ENCODE assay signal across 10 cellular contexts in the genomic region with DNA sequence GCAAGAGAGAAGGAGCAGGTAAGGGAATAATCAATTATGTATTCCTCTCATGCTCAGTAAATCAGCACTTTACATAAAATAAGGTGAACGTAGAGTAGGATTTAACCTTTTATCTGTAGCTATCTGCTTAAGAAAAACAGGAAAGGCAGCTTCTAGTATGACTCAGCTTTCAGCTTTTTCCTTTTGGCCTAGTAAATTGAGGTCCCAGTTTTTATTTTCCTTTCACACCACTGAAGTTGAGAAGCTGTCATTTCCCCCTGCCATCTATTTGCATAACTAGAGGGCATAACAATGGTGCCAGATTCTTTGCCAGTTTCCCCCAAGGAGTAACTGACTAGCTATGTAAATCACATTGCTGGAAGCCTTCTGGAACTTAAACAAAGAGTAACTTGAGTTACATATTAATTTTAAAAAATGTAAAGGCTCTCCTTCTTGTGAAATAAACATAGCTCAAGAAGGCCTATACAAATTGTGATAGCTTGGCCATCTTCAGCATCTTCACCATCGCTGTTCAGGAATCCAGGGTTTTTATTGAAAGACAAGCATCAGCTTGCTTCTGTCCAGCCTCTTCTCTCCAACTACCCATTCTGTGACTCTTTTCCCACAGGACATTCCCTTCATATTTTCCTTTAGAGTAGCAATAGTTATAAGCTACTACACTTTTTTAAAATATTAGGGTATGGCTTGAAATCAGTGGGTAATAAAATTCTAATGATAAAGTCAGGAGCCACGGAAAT.
A peak's percentile ranks its signal among the peaks of the same experiment; 100 is the strongest.
DNase-seq lines count a peak whose midpoint lies in the region; ATAC-seq and TF ChIP-seq lines count a peak whose summit lies in the region.
"Had no signal": no experiment of that assay in that cellular context is flagged by ENCODE, and none has a peak within 500 bp of the region (broad histone marks: within the 10 kb centered on the region; RNA-seq: fewer than 3 reads in every experiment).

No MANE protein-coding gene starts in this region.

- no peaks in the 10 kb centered on the region for H3K9me3 ChIP-seq in neuronal stem cell (replicated peaks in 1 of 2; ENCODE audit: control insufficient read depth in 2 of 2, insufficient read depth in 1 of 2, low read depth in 1 of 2, low read length in 2 of 2)

- H4K8ac ChIP-seq in neuronal stem cell (ENCODE audit: low read depth, low read length): no peak overlapping the region

- H3K18ac ChIP-seq in neuronal stem cell (ENCODE audit: low read length): no peak overlapping the region

- H3K14ac ChIP-seq in neuronal stem cell (ENCODE audit: low read length): no peak overlapping the region

- no peak overlapping the region for H2AK5ac ChIP-seq in neuronal stem cell (ENCODE audit: low read depth, low read length)

- TF ChIP-seq CTCF in cardiac fibroblast (IDR thresholded peaks at IDR 0.05; ENCODE audit: low read depth, low read length): no peak

- no peaks in the 10 kb centered on the region for H3K36me3 ChIP-seq in neuronal stem cell (replicated peaks in 1 of 2; ENCODE audit: control insufficient read depth in 2 of 2, insufficient read depth in 2 of 2, low read length in 2 of 2)

- no peak overlapping the region for H2BK12ac ChIP-seq in neuronal stem cell (ENCODE audit: low read length)

- no peak overlapping the region for H2BK120ac ChIP-seq in neuronal stem cell (ENCODE audit: low read depth, low read length)

- H2AFZ ChIP-seq in neuronal stem cell (ENCODE audit: low read length): peak overlapping the region; percentile 38

- no peak overlapping the region for H2BK15ac ChIP-seq in neuronal stem cell (ENCODE audit: low read length)

- H3K9ac ChIP-seq in neuronal stem cell (ENCODE audit: low read depth, low read length, poor library complexity): no peak overlapping the region

- H3K4me3 ChIP-seq in cardiac fibroblast (replicated peaks in 1 of 2; ENCODE audit: low read depth in 2 of 2, low read length in 2 of 2): no peak overlapping the region
- no peak overlapping the region for H3K4me3 ChIP-seq in neuronal stem cell (ENCODE audit: low read length in 2 of 2)

- WGBS in neuronal stem cell (ENCODE audit: extremely low coverage in 2 of 2, insufficient read length in 2 of 2, insufficient replicate concordance in 1 of 2), 2 donors: no CpG with 5 or more reads among the region's 3 CpGs

- no peak overlapping the region for H4K91ac ChIP-seq in neuronal stem cell (ENCODE audit: low read depth, low read length, poor library complexity)

- H3K4ac ChIP-seq in neuronal stem cell (ENCODE audit: low read length): no peak overlapping the region

- no peak overlapping the region for H3K4me2 ChIP-seq in neuronal stem cell (ENCODE audit: insufficient read depth, low read length, poor library complexity, severe bottlenecking)

- peak; percentile 55 for ATAC-seq in GM19025 (IDR thresholded peaks at IDR 0.05; ENCODE audit: low read depth, unreplicated experiment)
- peak; percentile 66 for ATAC-seq in HG03460 (IDR thresholded peaks at IDR 0.05; ENCODE audit: unreplicated experiment)
- ATAC-seq in Right ventricle myocardium superior (ENCODE audit: poor library complexity): no peak
- no peak for ATAC-seq in HG03565 (IDR thresholded peaks at IDR 0.05; ENCODE audit: unreplicated experiment)

- H3K23ac ChIP-seq in neuronal stem cell (ENCODE audit: low read depth, low read length, poor library complexity): no peak overlapping the region

- H3K27ac ChIP-seq in neuronal stem cell (replicated peaks; ENCODE audit: low read length): no peak overlapping the region

- intact Hi-C loops in Right ventricle myocardium superior (cut with DNase I): no loop called here

- peaks cover 3 to 4% of the 10 kb centered on the region in 2 donors for H3K4me1 ChIP-seq in neuronal stem cell (ENCODE audit: control insufficient read depth in 2 of 2, insufficient read depth in 1 of 2, low read depth in 1 of 2, low read length in 2 of 2)

- H2BK5ac ChIP-seq in neuronal stem cell (ENCODE audit: low read length): no peak overlapping the region

- no peaks in the 10 kb centered on the region for H3K27me3 ChIP-seq in neuronal stem cell (ENCODE audit: control insufficient read depth in 3 of 3, insufficient read depth in 3 of 3, low read depth in 1 of 3, low read length in 3 of 3)

- no peaks in the 10 kb centered on the region for H3K79me1 ChIP-seq in neuronal stem cell (ENCODE audit: low read depth, low read length)

- DNase-seq in cardiac fibroblast (ENCODE audit: low read depth in 2 of 2): peak; percentile 56 to 64
- DNase-seq in neuronal stem cell (ENCODE audit: low spot score): no peak
- DNase-seq in Right ventricle myocardium superior: no peak
- no peak for DNase-seq in activated naive CD4-positive, alpha-beta T cell treated with Interleukin-2 at 50 U/mL for 16 hours
- DNase-seq in putamen (ENCODE audit: low spot score): no peak
- DNase-seq: activated CD4-positive, alpha-beta memory T cell treated with anti-CD3 and anti-CD28 coated beads for 36 hours; NCI-H1694 treated with DMSO at 0.1 percent for 48 hours had no signal

Comparison
In these comparisons a context has a peak if more than half of its experiments do, and no peak if none do; other contexts are left out.
1. ATAC-seq: peak in GM19025 (single experiment) and HG03460 (single experiment); none in Right ventricle myocardium superior (single experiment) and HG03565 (single experiment).
2. DNase-seq: peak in cardiac fibroblast (2 of 2); none in neuronal stem cell (single experiment), Right ventricle myocardium superior (single experiment), activated naive CD4-positive, alpha-beta T cell treated with Interleukin-2 at 50 U/mL for 16 hours (single experiment) and putamen (single experiment).